Comparison of ENCODE assay signal across 21 cellular contexts in genomic region chr2:163592954-163593622, GRCh38.
"Had no signal": no experiment of that assay in that cellular context is flagged by ENCODE, and none has a peak within 500 bp of the region (broad histone marks: within the 10 kb centered on the region; RNA-seq: fewer than 3 reads in every experiment).

No MANE protein-coding gene starts in this region.

- H3K27me3 ChIP-seq: foreskin keratinocyte, left lung, neutrophil, ovary, right atrium auricular region, thyroid gland, upper lobe of right lung had no signal

- H3K4me1 ChIP-seq: left lung, prostate gland, right atrium auricular region, thyroid gland, upper lobe of right lung had no signal

- ATAC-seq: activated T-cell treated with anti-CD3 and anti-CD28 coated beads, Interleukin-2, amount 50 U/mL, for 72 hours; foreskin keratinocyte; left lung; naive thymus-derived CD4-positive, alpha-beta T cell; upper lobe of right lung had no signal

- H3K4me1 Mint-ChIP-seq: activated CD4-positive, alpha-beta memory T cell treated with anti-CD3 and anti-CD28 coated beads, Interleukin-2, amount 10 ng/mL, durations not matched to agents 7 days and 5 days; naive thymus-derived CD4-positive, alpha-beta T cell had no signal

- DNase-seq: activated CD4-positive, alpha-beta memory T cell treated with anti-CD3 and anti-CD28 coated beads, Interleukin-2, amount 10 ng/mL, durations not matched to agents 7 days and 5 days; activated CD4-positive, alpha-beta T cell treated with anti-CD3 and anti-CD28 coated beads for 48 hours; activated effector memory CD4-positive, alpha-beta T cell treated with Interleukin-2 at 50 U/mL for 16 hours; activated naive CD4-positive, alpha-beta T cell treated with anti-CD3 and anti-CD28 coated beads for 36 hours; activated T-cell treated with anti-CD3 and anti-CD28 coated beads, Interleukin-2, amount 50 U/mL, for 72 hours; effector CD4-positive, alpha-beta T cell; foreskin keratinocyte; kidney glomerular epithelial cell; left lung; naive thymus-derived CD4-positive, alpha-beta T cell; ovary; substantia nigra; thyroid gland; upper lobe of right lung had no signal

- H3K4me3 Mint-ChIP-seq: activated CD4-positive, alpha-beta memory T cell treated with anti-CD3 and anti-CD28 coated beads, Interleukin-2, amount 10 ng/mL, durations not matched to agents 7 days and 5 days; activated naive CD4-positive, alpha-beta T cell treated with anti-CD3 and anti-CD28 coated beads for 36 hours; activated T-cell treated with anti-CD3 and anti-CD28 coated beads, Interleukin-2, amount 50 U/mL, for 72 hours; dendritic cell treated with granulocyte-macrophage colony-stimulating factor and Interleukin-4, amounts not matched to agents 40 ng/mL and 50 ng/mL, for 4 days; naive thymus-derived CD4-positive, alpha-beta T cell; stimulated activated naive CD8-positive, alpha-beta T cell treated with anti-CD3 and anti-CD28 coated beads, Interleukin-15, Interleukin-2, amounts not matched to agents 100 ng/mL and 50 ng/mL, for 24 hours; T-helper 1 cell treated with Interleukin-12 subunit alpha and Interleukin-12 subunit beta and Interleukin-4 antibody, amounts not matched to agents 30 μg/mL and 1 μg/mL, for 36 hours had no signal

- H3K9me3 Mint-ChIP-seq: dendritic cell treated with granulocyte-macrophage colony-stimulating factor and Interleukin-4, amounts not matched to agents 40 ng/mL and 50 ng/mL, for 4 days; stimulated activated naive CD8-positive, alpha-beta T cell treated with anti-CD3 and anti-CD28 coated beads, Interleukin-15, Interleukin-2, amounts not matched to agents 100 ng/mL and 50 ng/mL, for 24 hours; T-helper 1 cell treated with Interleukin-12 subunit alpha and Interleukin-12 subunit beta and Interleukin-4 antibody, amounts not matched to agents 30 μg/mL and 1 μg/mL, for 36 hours had no signal

- H3K36me3 ChIP-seq: left lung, neutrophil, ovary, prostate gland, right atrium auricular region, thyroid gland, upper lobe of right lung had no signal

- H3K27ac Mint-ChIP-seq: activated CD4-positive, alpha-beta memory T cell treated with anti-CD3 and anti-CD28 coated beads, Interleukin-2, amount 10 ng/mL, durations not matched to agents 7 days and 5 days; activated naive CD4-positive, alpha-beta T cell treated with anti-CD3 and anti-CD28 coated beads for 36 hours; activated T-cell treated with anti-CD3 and anti-CD28 coated beads, Interleukin-2, amount 50 U/mL, for 72 hours; dendritic cell treated with granulocyte-macrophage colony-stimulating factor and Interleukin-4, amounts not matched to agents 40 ng/mL and 50 ng/mL, for 4 days; naive thymus-derived CD4-positive, alpha-beta T cell; stimulated activated naive CD8-positive, alpha-beta T cell treated with anti-CD3 and anti-CD28 coated beads, Interleukin-15, Interleukin-2, amounts not matched to agents 100 ng/mL and 50 ng/mL, for 24 hours; T-helper 1 cell treated with Interleukin-12 subunit alpha and Interleukin-12 subunit beta and Interleukin-4 antibody, amounts not matched to agents 30 μg/mL and 1 μg/mL, for 36 hours had no signal

- H3K27me3 Mint-ChIP-seq: activated CD4-positive, alpha-beta memory T cell treated with anti-CD3 and anti-CD28 coated beads, Interleukin-2, amount 10 ng/mL, durations not matched to agents 7 days and 5 days; dendritic cell treated with granulocyte-macrophage colony-stimulating factor and Interleukin-4, amounts not matched to agents 40 ng/mL and 50 ng/mL, for 4 days; naive thymus-derived CD4-positive, alpha-beta T cell; stimulated activated naive CD8-positive, alpha-beta T cell treated with anti-CD3 and anti-CD28 coated beads, Interleukin-15, Interleukin-2, amounts not matched to agents 100 ng/mL and 50 ng/mL, for 24 hours had no signal

- H3K9me3 ChIP-seq: left lung, neutrophil, ovary, prostate gland, right atrium auricular region, thyroid gland, upper lobe of right lung had no signal

- H3K4me3 ChIP-seq: left lung, lung, ovary, prostate gland, right atrium auricular region, thyroid gland, upper lobe of right lung had no signal

- H3K36me3 Mint-ChIP-seq: naive thymus-derived CD4-positive, alpha-beta T cell had no signal

- H3K27ac ChIP-seq: foreskin keratinocyte, left lung, neutrophil, ovary, prostate gland, right atrium auricular region, thyroid gland, upper lobe of right lung had no signal
